ENCODE assay signal across 24 cellular contexts in genomic region chr17:3533752-3534151, GRCh38. TPM values are rescaled to one million over a fixed set of nuclear protein-coding genes. Genes with fewer than 3 reads are reported as not detected.
DNase-seq lines count a peak whose midpoint lies in the region; ATAC-seq, FAIRE-seq and TF ChIP-seq lines count a peak whose summit lies in the region.
"Had no signal": no experiment of that assay in that cellular context is flagged by ENCODE, and none has a peak within 500 bp of the region (broad histone marks: within the 10 kb centered on the region; RNA-seq: fewer than 3 reads in every experiment).

No MANE protein-coding gene starts in this region.

- no peak overlapping the region for H3K4me3 ChIP-seq in HepG2 (replicated peaks in 1 of 3; ENCODE audit: insufficient read depth in 1 of 3, low read depth in 2 of 3, low read length in 3 of 3)
- no peak overlapping the region for H3K4me3 ChIP-seq in right lobe of liver
- no peak overlapping the region for H3K4me3 ChIP-seq in mesendoderm (ENCODE audit: low read length)
- H3K4me3 ChIP-seq in osteoblast (ENCODE audit: insufficient read depth, low read length) = no peak overlapping the region
- no peak overlapping the region for H3K4me3 ChIP-seq in left lung
- H3K4me3 ChIP-seq: SK-N-MC had no signal

- no peak overlapping the region for H2BK120ac ChIP-seq in mesendoderm (ENCODE audit: low read depth, low read length)

- H3K18ac ChIP-seq in mesendoderm (ENCODE audit: low read length) = no peak overlapping the region

- H3K36me3 ChIP-seq in HepG2 (replicated peaks in 1 of 2; ENCODE audit: control insufficient read depth in 1 of 2, insufficient read depth in 2 of 2, low read length in 2 of 2) (no peaks in the 10 kb centered on the region), right lobe of liver (no peaks in the 10 kb centered on the region), mesendoderm (ENCODE audit: control insufficient read depth, insufficient read depth, low read length) (no peaks in the 10 kb centered on the region), osteoblast (ENCODE audit: insufficient read depth, low read length) (no peaks in the 10 kb centered on the region), left lung (no peaks in the 10 kb centered on the region)

- H3K4me1 ChIP-seq in HepG2 (ENCODE audit: insufficient read depth, low read length) (peaks cover 49% of the 10 kb centered on the region), right lobe of liver (no peaks in the 10 kb centered on the region), mesendoderm (ENCODE audit: control insufficient read depth, low read depth, low read length) (peaks cover 12% of the 10 kb centered on the region), osteoblast (ENCODE audit: insufficient read depth, low read length) (peaks cover 4% of the 10 kb centered on the region), left lung (no peaks in the 10 kb centered on the region)

- H2BK5ac ChIP-seq in mesendoderm (ENCODE audit: low read length) = no peak overlapping the region

- no TSS peak for BruUV-seq in HepG2 (replicated peaks; lab: Mats Ljungman, UMichigan)

- no peak overlapping the region for H4K8ac ChIP-seq in mesendoderm (ENCODE audit: low read depth, low read length)

- H4K20me1 ChIP-seq in HepG2 (ENCODE audit: insufficient read depth, low read length) (no peaks in the 10 kb centered on the region), osteoblast (ENCODE audit: insufficient read depth, low read length) (no peaks in the 10 kb centered on the region)

- no peak for TF ChIP-seq POLR2A in HepG2 (IDR thresholded peaks at IDR 0.05; ENCODE audit: insufficient read depth in 1 of 2, low read depth in 2 of 2, low read length in 2 of 2)
- TF ChIP-seq POLR2A in right lobe of liver (IDR thresholded peaks at IDR 0.05) = no peak

- H2AK5ac ChIP-seq in mesendoderm (ENCODE audit: low read length) = peak overlapping the region; percentile 32

- no peak overlapping the region for H3K4me2 ChIP-seq in HepG2 (ENCODE audit: low read depth, low read length)
- H3K4me2 ChIP-seq in mesendoderm (ENCODE audit: low read length) = no peak overlapping the region
- H3K4me2 ChIP-seq in osteoblast (ENCODE audit: insufficient read depth, low read length) = no peak overlapping the region

- CTCF ChIA-PET in HepG2 (lab: Yijun Ruan, JAX; ENCODE audit: low intra/inter-chr PET ratio, low total read pairs) = no interaction called here

- H3K79me1 ChIP-seq in mesendoderm (ENCODE audit: low read length) = no peaks in the 10 kb centered on the region

- H3K27me3 ChIP-seq in HepG2 (ENCODE audit: control insufficient read depth in 1 of 2, insufficient read depth in 2 of 2, low read length in 2 of 2) = no peaks in the 10 kb centered on the region
- no peaks in the 10 kb centered on the region for H3K27me3 ChIP-seq in right lobe of liver
- no peaks in the 10 kb centered on the region for H3K27me3 ChIP-seq in mesendoderm (ENCODE audit: insufficient read depth, low read length, poor library complexity)
- no peaks in the 10 kb centered on the region for H3K27me3 ChIP-seq in osteoblast (ENCODE audit: insufficient read depth, low read length)
- peaks cover 0 to 54% of the 10 kb centered on the region in 2 donors for H3K27me3 ChIP-seq in left lung

- ATAC-seq in HepG2 (no peak), right lobe of liver (no peak), GM21381 (IDR thresholded peaks at IDR 0.05; ENCODE audit: unreplicated experiment) (no peak), left lung (no peak)
- ATAC-seq: CD8-positive, alpha-beta T cell; PC-3 had no signal

- H3K9ac ChIP-seq in HepG2 (ENCODE audit: insufficient read depth, low read depth, low read length) (no peak overlapping the region), mesendoderm (ENCODE audit: low read length) (no peak overlapping the region)

- H3K9me3 ChIP-seq in HepG2 (ENCODE audit: low read length) (no peaks in the 10 kb centered on the region), right lobe of liver (no peaks in the 10 kb centered on the region), osteoblast (ENCODE audit: low read depth, low read length) (no peaks in the 10 kb centered on the region), left lung (no peaks in the 10 kb centered on the region)

- H4K5ac ChIP-seq in mesendoderm (ENCODE audit: low read length) = no peak overlapping the region

- H2AFZ ChIP-seq in HepG2 (ENCODE audit: low read length) (no peak overlapping the region), osteoblast (ENCODE audit: low read length) (no peak overlapping the region)

- no peak for DNase-seq in HepG2 (ENCODE audit: low spot score)
- no peak for DNase-seq in right lobe of liver
- DNase-seq in mesendoderm = no peak
- peak; percentile 64 for DNase-seq in osteoblast (ENCODE audit: insufficient read length, low spot score, missing footprints)
- DNase-seq in activated CD4-positive, CD25-positive, alpha-beta regulatory T cell (lab: John Stamatoyannopoulos, UW) = no peak
- no peak for DNase-seq in left lung
- DNase-seq in cerebellum (ENCODE audit: low spot score) = no peak
- DNase-seq: 8988T; C1 segment of cervical spinal cord; CD8-positive, alpha-beta T cell; DMS153; Kasumi-1; NCI-H1417; NCI-H187; NCI-H446 treated with DMSO at 0.1 percent for 48 hours; NCI-H526 treated with DMSO at 0.1 percent for 48 hours; PC-3; SHP77 treated with DMSO at 0.1 percent for 48 hours had no signal

- in situ Hi-C loops in HepG2 (cut with HindIII; ENCODE audit: extremely low pct_ligation_motif_present, low pct_unique_long_range_greater_than_20kb) = no loop called here

- H3K79me2 ChIP-seq in HepG2 (ENCODE audit: insufficient read depth, low read length) (no peaks in the 10 kb centered on the region), mesendoderm (ENCODE audit: control insufficient read depth, insufficient read depth, low read length) (no peaks in the 10 kb centered on the region), osteoblast (ENCODE audit: insufficient read depth, low read length) (no peaks in the 10 kb centered on the region)

- TF ChIP-seq CTCF in HepG2 (CRISPR knock-in tag; IDR thresholded peaks at IDR 0.05) (no peak), right lobe of liver (IDR thresholded peaks at IDR 0.05) (no peak), osteoblast (IDR thresholded peaks at IDR 0.05; ENCODE audit: extremely low read depth, low read depth, low read length) (no peak), left lung (IDR thresholded peaks at IDR 0.05) (no peak)

- intact Hi-C loops in HepG2 (cut with micrococcal nuclease; ENCODE audit: unreplicated experiment) (loop anchor here (5.0 kb wide), 1 partner anchor 61 kb away; the partner anchor contains the start of gene SPATA22), right lobe of liver (cut with DNase I) (no loop called here), left lung (cut with DNase I) (no loop called here)

- H2BK15ac ChIP-seq in mesendoderm (replicated peaks; ENCODE audit: low read depth) = no peak overlapping the region

- POLR2A ChIA-PET in HepG2 (lab: Yijun Ruan, JAX) = no interaction called here

- no peak for FAIRE-seq in HepG2 (lab: Jason Lieb, UNC)
- FAIRE-seq: GM12891 had no signal

- TF ChIP-seq RAD21 in HepG2 (CRISPR knock-in tag; IDR thresholded peaks at IDR 0.05) = no peak

- no peak overlapping the region for H3K4ac ChIP-seq in mesendoderm (ENCODE audit: low read depth, low read length)

- H3K27ac ChIP-seq in HepG2 (ENCODE audit: extremely low read length, insufficient read depth, low read length) = no peak overlapping the region
- H3K27ac ChIP-seq in right lobe of liver = no peak overlapping the region
- H3K27ac ChIP-seq in mesendoderm (ENCODE audit: low read depth, low read length) = no peak overlapping the region
- H3K27ac ChIP-seq in osteoblast (ENCODE audit: low read depth, low read length) = no peak overlapping the region
- no peak overlapping the region for H3K27ac ChIP-seq in left lung
- H3K27ac ChIP-seq: RWPE1, SK-N-MC had no signal

- WGBS in HepG2 (ENCODE audit: low lambda C conversion rate) = 62% methylated on average over 5 of the region's 5 CpGs
- WGBS in right lobe of liver (ENCODE audit: insufficient coverage, low coverage, low lambda C conversion rate, missing lambda C conversion rate) = 86% methylated on average over 2 of the region's 5 CpGs
- no CpG with 5 or more reads among the region's 5 CpGs for WGBS in mesendoderm (ENCODE audit: extremely low coverage, insufficient coverage, low lambda C conversion rate)

- no peak overlapping the region for H3K23ac ChIP-seq in mesendoderm (ENCODE audit: low read length)

- no peak overlapping the region for H3K56ac ChIP-seq in mesendoderm (ENCODE audit: low read length)

- TF ChIP-seq EP300 in HepG2 (IDR thresholded peaks at IDR 0.05; ENCODE audit: low read depth in 2 of 2, low read length in 2 of 2) (no peak), HepG2 (CRISPR knock-in tag; IDR thresholded peaks at IDR 0.05; ENCODE audit: borderline replicate concordance) (no peak)

RNA-seq across cellular contexts. Expression of gene TRPV3, which starts 23.9 kb away (rescaled TPM):
- total RNA-seq in HepG2 (2016; rRNA removed; fragmentation: Illumina TruSeq; extraction: Trizol) (0.46 and 1.0 TPM in 2 replicates), right lobe of liver (1 to 10 TPM in 1 of 6 experiments, under 1 TPM in 4, not detected in 1; 0.12 to 2.1 (median 0.37) TPM), osteoblast (0.29 and 0.36 TPM in 2 replicates), left lung (under 1 TPM; 0.55 to 0.58 TPM), cerebellum (0.36 TPM)
- 0.10 and 0.18 TPM in 2 replicates for total RNA-seq in HepG2 (2016; cell fraction: cytosol; rRNA removed; fragmentation: Illumina TruSeq; extraction: Trizol; ENCODE audit: low read depth)
- 0.65 and 0.82 TPM in 2 replicates for total RNA-seq in HepG2 (2016; cell fraction: insoluble cytoplasmic fraction; rRNA removed; fragmentation: Illumina TruSeq; extraction: Trizol)
- 0.14 and 0.34 TPM in 2 replicates for total RNA-seq in HepG2 (2016; cell fraction: membrane; rRNA removed; fragmentation: Illumina TruSeq; extraction: Trizol)
- total RNA-seq in HepG2 (2016; cell fraction: nucleus; rRNA removed; fragmentation: Illumina TruSeq; extraction: Trizol) = 0.81 and 1.5 TPM in 2 replicates
- 0.40 and 0.90 TPM in 2 replicates for polyA plus RNA-seq in HepG2 (2011; rRNA removed)
- 0.41 and 0.43 TPM in 2 replicates for polyA plus RNA-seq in HepG2 (2011; cell fraction: cytosol; rRNA removed)
- polyA plus RNA-seq in HepG2 (2011; cell fraction: nucleus; rRNA removed) = 1.8 and 2.7 TPM in 2 replicates
- 0.35 and 0.36 TPM in 2 replicates for polyA plus RNA-seq in HepG2 (2012)
- 0.03 and 0.05 TPM in 2 replicates for polyA plus RNA-seq in HepG2 (2016; cell fraction: cytosol; fragmentation: Illumina TruSeq; extraction: Trizol; ENCODE audit: low read depth)
- polyA plus RNA-seq in HepG2 (2016; cell fraction: insoluble cytoplasmic fraction; fragmentation: Illumina TruSeq; extraction: Trizol; ENCODE audit: low read depth) = 0.23 and 0.37 TPM in 2 replicates
- polyA plus RNA-seq in HepG2 (2016; cell fraction: membrane; fragmentation: Illumina TruSeq; extraction: Trizol; ENCODE audit: low read depth) = 0.09 and 0.27 TPM in 2 replicates
- polyA plus RNA-seq in HepG2 (2016; cell fraction: nucleus; fragmentation: Illumina TruSeq; extraction: Trizol; ENCODE audit: insufficient read depth, low read depth) = 1.4 and 2.5 TPM in 2 replicates
- 0.07 and 0.92 TPM in 2 replicates for polyA minus RNA-seq in HepG2 (2011; rRNA and poly(A)+ RNA removed; ENCODE audit: low replicate concordance)
- 1.2 TPM in 1 of 2 replicates, not detected in the other for polyA minus RNA-seq in HepG2 (2011; cell fraction: cytosol; rRNA and poly(A)+ RNA removed)
- 0.99 and 1.2 TPM in 2 replicates for polyA minus RNA-seq in HepG2 (2011; cell fraction: nucleus; rRNA and poly(A)+ RNA removed)
- polyA plus RNA-seq in mesendoderm (2013, experiment 1 of 2) = 0.49 TPM
- polyA plus RNA-seq in mesendoderm (2013, experiment 2 of 2) = 0.48 TPM
- total RNA-seq: H4 had no signal

RNA-seq across cellular contexts. Expression of gene ASPA, which starts 58.0 kb away (rescaled TPM):
- not detected in 2 replicates for total RNA-seq in HepG2 (2016; rRNA removed; fragmentation: Illumina TruSeq; extraction: Trizol)
- not detected in 2 replicates for total RNA-seq in HepG2 (2016; cell fraction: cytosol; rRNA removed; fragmentation: Illumina TruSeq; extraction: Trizol; ENCODE audit: low read depth)
- total RNA-seq in HepG2 (2016; cell fraction: insoluble cytoplasmic fraction; rRNA removed; fragmentation: Illumina TruSeq; extraction: Trizol) = not detected in 2 replicates
- total RNA-seq in HepG2 (2016; cell fraction: membrane; rRNA removed; fragmentation: Illumina TruSeq; extraction: Trizol) = not detected in 2 replicates
- total RNA-seq in HepG2 (2016; cell fraction: nucleus; rRNA removed; fragmentation: Illumina TruSeq; extraction: Trizol) = not detected in 2 replicates
- not detected in 2 replicates for polyA plus RNA-seq in HepG2 (2011; rRNA removed)
- 0.01 TPM in 1 of 2 replicates, not detected in the other for polyA plus RNA-seq in HepG2 (2011; cell fraction: cytosol; rRNA removed)
- not detected in 2 replicates for polyA plus RNA-seq in HepG2 (2011; cell fraction: nucleus; rRNA removed)
- 0.09 and 0.13 TPM in 2 replicates for polyA plus RNA-seq in HepG2 (2012)
- polyA plus RNA-seq in HepG2 (2016; cell fraction: cytosol; fragmentation: Illumina TruSeq; extraction: Trizol; ENCODE audit: low read depth) = not detected in 2 replicates
- not detected in 2 replicates for polyA plus RNA-seq in HepG2 (2016; cell fraction: insoluble cytoplasmic fraction; fragmentation: Illumina TruSeq; extraction: Trizol; ENCODE audit: low read depth)
- not detected in 2 replicates for polyA plus RNA-seq in HepG2 (2016; cell fraction: membrane; fragmentation: Illumina TruSeq; extraction: Trizol; ENCODE audit: low read depth)
- not detected in 2 replicates for polyA plus RNA-seq in HepG2 (2016; cell fraction: nucleus; fragmentation: Illumina TruSeq; extraction: Trizol; ENCODE audit: insufficient read depth, low read depth)
- 0.02 TPM in 1 of 2 replicates, not detected in the other for polyA minus RNA-seq in HepG2 (2011; rRNA and poly(A)+ RNA removed; ENCODE audit: low replicate concordance)
- polyA minus RNA-seq in HepG2 (2011; cell fraction: cytosol; rRNA and poly(A)+ RNA removed) = not detected in 2 replicates
- not detected in 2 replicates for polyA minus RNA-seq in HepG2 (2011; cell fraction: nucleus; rRNA and poly(A)+ RNA removed)
- total RNA-seq in right lobe of liver = 1 to 10 TPM; 1.7 to 6.0 (median 4.2) TPM
- not detected for polyA plus RNA-seq in mesendoderm (2013, experiment 1 of 2)
- not detected for polyA plus RNA-seq in mesendoderm (2013, experiment 2 of 2)
- 0.36 and 0.59 TPM in 2 replicates for total RNA-seq in osteoblast
- total RNA-seq in left lung = 1 to 10 TPM; 6.5 to 7.1 TPM
- 0.54 TPM for total RNA-seq in cerebellum
- total RNA-seq: CD8-positive, alpha-beta T cell; G401; PC-3 had no signal
